Comparison of ENCODE assay signal across 13 cellular contexts in genomic region chr2:86809481-86810121, GRCh38. TPM values are rescaled to one million over a fixed set of nuclear protein-coding genes. Genes with fewer than 3 reads are reported as not detected.
DNase-seq lines count a peak whose midpoint lies in the region; ATAC-seq lines count a peak whose summit lies in the region.
"Had no signal": no experiment of that assay in that cellular context is flagged by ENCODE, and none has a peak within 500 bp of the region (broad histone marks: within the 10 kb centered on the region; RNA-seq: fewer than 3 reads in every experiment).

No MANE protein-coding gene starts in this region.

- DNase-seq in ELF-1 (ENCODE audit: low read depth, low spot score) = peak; percentile 56
- peak in 3 of 34 experiments; percentile 16 to 38 (median 18) for DNase-seq in T-cell
- peak; percentile 18 for DNase-seq in effector CD8-positive, alpha-beta T cell (lab: John Stamatoyannopoulos, UW)
- peak; percentile 60 for DNase-seq in retina
- no peak for DNase-seq in NCI-H82 (lab: John Stamatoyannopoulos, UW)
- DNase-seq: GF-D8, KBM-7, NCI-H1417 treated with DMSO at 0.1 percent for 48 hours, NCI-H510A treated with DMSO at 0.1 percent for 48 hours had no signal

- H3K4me1 Mint-ChIP-seq in T-cell = peaks cover 35 to 60% (median 55%) of the 10 kb centered on the region in 3 donors

- CTCF ChIA-PET in T-cell (lab: Charles Lee) = interaction anchor here (1.0 to 1.6 kb wide), 4 partner anchors 12 to 45 kb away, joined by 3 to 7 read pairs (median 6); no protein-coding TSS in a partner anchor

- ATAC-seq in T-cell (replicated peaks in 1 of 4) = peak in 1 of 4 experiments; percentile 17
- ATAC-seq in HG03442 (IDR thresholded peaks at IDR 0.05; ENCODE audit: unreplicated experiment) = no peak
- no peak for ATAC-seq in GM18517 (IDR thresholded peaks at IDR 0.05; ENCODE audit: unreplicated experiment)
- ATAC-seq in GM21367 (IDR thresholded peaks at IDR 0.05; ENCODE audit: unreplicated experiment) = no peak

- H3K27me3 Mint-ChIP-seq in T-cell = peaks cover 18 to 51% of the 10 kb centered on the region in 2 donors

- peak overlapping the region; percentile 79 to 93 (median 90) for H3K4me3 Mint-ChIP-seq in T-cell

- H3K9me3 Mint-ChIP-seq in T-cell = no peaks in the 10 kb centered on the region

- H3K27ac Mint-ChIP-seq in T-cell = peak overlapping the region; percentile 85 to 93

- H3K36me3 Mint-ChIP-seq in T-cell = no peaks in the 10 kb centered on the region

- POLR2A ChIA-PET in T-cell (lab: Charles Lee) = no interaction called here

RNA-seq across cellular contexts. Expression of gene CD8A, which starts 18.9 kb away (rescaled TPM):
- total RNA-seq in T-cell = 100 to 1,000 TPM in 4 of 5 donors, 10 to 100 TPM in 1; 92.1 to 194 (median 158) TPM
- total RNA-seq: chondrocyte had no signal

RNA-seq across cellular contexts. Expression of gene CD8B, which starts 52.1 kb away (rescaled TPM):
- 100 to 1,000 TPM in 3 of 5 donors, 10 to 100 TPM in 2; 50.8 to 206 (median 117) TPM for total RNA-seq in T-cell
- total RNA-seq: chondrocyte had no signal
